8 cellular contexts compared by ENCODE assay signal in genomic region chr3:160754371-160754854, GRCh38. TPM values are rescaled to one million over a fixed set of nuclear protein-coding genes. Genes with fewer than 3 reads are reported as not detected.
DNase-seq lines count a peak whose midpoint lies in the region; ATAC-seq, FAIRE-seq and TF ChIP-seq lines count a peak whose summit lies in the region.

No MANE protein-coding gene starts in this region.

- DNase-seq in DMS114 treated with DMSO at 0.1 percent for 48 hours (lab: John Stamatoyannopoulos, UW; ENCODE audit: unreplicated experiment) (peak; percentile 28), HepG2 (ENCODE audit: low spot score) (no peak)

- no peak overlapping the region for H2AFZ ChIP-seq in HepG2 (ENCODE audit: low read length)

- peaks cover 0 to 14% of the 10 kb centered on the region in 2 donors for H3K27me3 ChIP-seq in duodenal mucosa (ENCODE audit: control insufficient read depth in 1 of 2, insufficient read depth in 2 of 2, low read length in 2 of 2)
- peaks cover 0 to 35% of the 10 kb centered on the region in 2 experiments for H3K27me3 ChIP-seq in HepG2 (ENCODE audit: control insufficient read depth in 1 of 2, insufficient read depth in 2 of 2, low read length in 2 of 2)

- BruUV-seq in HepG2 (replicated peaks; lab: Mats Ljungman, UMichigan) = no TSS peak

- peaks cover 23 to 28% of the 10 kb centered on the region in 2 donors for H3K4me1 ChIP-seq in duodenal mucosa (ENCODE audit: control insufficient read depth in 1 of 2, insufficient read depth in 2 of 2, low read length in 2 of 2)
- peaks cover 30% of the 10 kb centered on the region for H3K4me1 ChIP-seq in HepG2 (ENCODE audit: insufficient read depth, low read length)

- H4K20me1 ChIP-seq in HepG2 (ENCODE audit: insufficient read depth, low read length) = no peaks in the 10 kb centered on the region

- H3K9me3 ChIP-seq in duodenal mucosa (ENCODE audit: control insufficient read depth in 1 of 2, low read length in 2 of 2) (no peaks in the 10 kb centered on the region), HepG2 (ENCODE audit: low read length) (no peaks in the 10 kb centered on the region)

- H3K27ac ChIP-seq in duodenal mucosa (ENCODE audit: low read depth, low read length) (peak overlapping the region; percentile 92), HepG2 (ENCODE audit: extremely low read length, insufficient read depth, low read length) (no peak overlapping the region)

- ATAC-seq in HepG2 = peak; percentile 22
- no peak for ATAC-seq in HG03354 (IDR thresholded peaks at IDR 0.05; ENCODE audit: poor library complexity, severe bottlenecking, unreplicated experiment)
- ATAC-seq in GM21390 (IDR thresholded peaks at IDR 0.05; ENCODE audit: unreplicated experiment) = no peak

- TF ChIP-seq EP300 in HepG2 (IDR thresholded peaks at IDR 0.05; ENCODE audit: low read depth in 2 of 2, low read length in 2 of 2) = no peak
- TF ChIP-seq EP300 in HepG2 (CRISPR knock-in tag; IDR thresholded peaks at IDR 0.05; ENCODE audit: borderline replicate concordance) = no peak

- no peak for FAIRE-seq in HepG2 (lab: Jason Lieb, UNC)

- no peaks in the 10 kb centered on the region for H3K36me3 Mint-ChIP-seq in IgD-negative memory B cell
- peaks cover 5% of the 10 kb centered on the region for H3K36me3 Mint-ChIP-seq in T-helper 1 cell treated with Interleukin-12 subunit alpha and Interleukin-12 subunit beta and Interleukin-4 antibody, amounts not matched to agents 30 μg/mL and 1 μg/mL, for 36 hours (ENCODE audit: low read depth)
- H3K36me3 Mint-ChIP-seq in stimulated activated naive CD8-positive, alpha-beta T cell treated with anti-CD3 and anti-CD28 coated beads, Interleukin-15, Interleukin-2, amounts not matched to agents 100 ng/mL and 50 ng/mL, for 24 hours (ENCODE audit: low read depth) = no peaks in the 10 kb centered on the region

- H3K9ac ChIP-seq in duodenal mucosa (ENCODE audit: low read depth in 1 of 2, low read length in 2 of 2) = peak overlapping the region; percentile 65 to 92
- peak overlapping the region; percentile 42; the same call in 1 of the 2 replicates for H3K9ac ChIP-seq in HepG2 (ENCODE audit: insufficient read depth, low read depth, low read length)

- no peak for TF ChIP-seq CTCF in HepG2 (CRISPR knock-in tag; IDR thresholded peaks at IDR 0.05)

- peak overlapping the region; percentile 87 to 93 for H3K4me3 ChIP-seq in duodenal mucosa (ENCODE audit: low read depth in 1 of 2, low read length in 2 of 2)
- H3K4me3 ChIP-seq in HepG2 (replicated peaks in 1 of 3; ENCODE audit: insufficient read depth in 1 of 3, low read depth in 2 of 3, low read length in 3 of 3) = peak overlapping the region; percentile 40 to 77 (median 58)

- intact Hi-C loops in HepG2 (cut with micrococcal nuclease; ENCODE audit: unreplicated experiment) = no loop called here

- peaks cover 5% of the 10 kb centered on the region for H3K27me3 Mint-ChIP-seq in IgD-negative memory B cell
- peaks cover 51% of the 10 kb centered on the region for H3K27me3 Mint-ChIP-seq in T-helper 1 cell treated with Interleukin-12 subunit alpha and Interleukin-12 subunit beta and Interleukin-4 antibody, amounts not matched to agents 30 μg/mL and 1 μg/mL, for 36 hours (ENCODE audit: low read depth)
- peaks cover 20% of the 10 kb centered on the region for H3K27me3 Mint-ChIP-seq in stimulated activated naive CD8-positive, alpha-beta T cell treated with anti-CD3 and anti-CD28 coated beads, Interleukin-15, Interleukin-2, amounts not matched to agents 100 ng/mL and 50 ng/mL, for 24 hours

- TF ChIP-seq POLR2A in HepG2 (IDR thresholded peaks at IDR 0.05; ENCODE audit: insufficient read depth in 1 of 2, low read depth in 2 of 2, low read length in 2 of 2) = no peak

- H3K36me3 ChIP-seq in duodenal mucosa (ENCODE audit: control insufficient read depth in 1 of 2, insufficient read depth in 2 of 2, low read length in 2 of 2) = no peaks in the 10 kb centered on the region
- no peaks in the 10 kb centered on the region for H3K36me3 ChIP-seq in HepG2 (replicated peaks in 1 of 2; ENCODE audit: control insufficient read depth in 1 of 2, insufficient read depth in 2 of 2, low read length in 2 of 2)

- CTCF ChIA-PET in HepG2 (lab: Yijun Ruan, JAX; ENCODE audit: low intra/inter-chr PET ratio, low total read pairs) = no interaction called here

- POLR2A ChIA-PET in HepG2 (lab: Yijun Ruan, JAX) = interaction anchor here (1.7 kb wide), 1 partner anchor 189 kb away, joined by 5 read pairs; the partner anchor contains the start of gene KPNA4

- H3K9me3 Mint-ChIP-seq in IgD-negative memory B cell = no peaks in the 10 kb centered on the region
- H3K9me3 Mint-ChIP-seq in T-helper 1 cell treated with Interleukin-12 subunit alpha and Interleukin-12 subunit beta and Interleukin-4 antibody, amounts not matched to agents 30 μg/mL and 1 μg/mL, for 36 hours = no peaks in the 10 kb centered on the region
- no peaks in the 10 kb centered on the region for H3K9me3 Mint-ChIP-seq in stimulated activated naive CD8-positive, alpha-beta T cell treated with anti-CD3 and anti-CD28 coated beads, Interleukin-15, Interleukin-2, amounts not matched to agents 100 ng/mL and 50 ng/mL, for 24 hours

- peaks cover 12 to 28% (median 18%) of the 10 kb centered on the region in 3 donors for H3K4me1 Mint-ChIP-seq in IgD-negative memory B cell
- H3K4me1 Mint-ChIP-seq in T-helper 1 cell treated with Interleukin-12 subunit alpha and Interleukin-12 subunit beta and Interleukin-4 antibody, amounts not matched to agents 30 μg/mL and 1 μg/mL, for 36 hours (ENCODE audit: low read depth) = peaks cover 24% of the 10 kb centered on the region
- H3K4me1 Mint-ChIP-seq in stimulated activated naive CD8-positive, alpha-beta T cell treated with anti-CD3 and anti-CD28 coated beads, Interleukin-15, Interleukin-2, amounts not matched to agents 100 ng/mL and 50 ng/mL, for 24 hours (ENCODE audit: low read depth) = peaks cover 28% of the 10 kb centered on the region

- H3K4me3 Mint-ChIP-seq in IgD-negative memory B cell = peak overlapping the region; percentile 93 to 98 (median 94)
- H3K4me3 Mint-ChIP-seq in T-helper 1 cell treated with Interleukin-12 subunit alpha and Interleukin-12 subunit beta and Interleukin-4 antibody, amounts not matched to agents 30 μg/mL and 1 μg/mL, for 36 hours = peak overlapping the region; percentile 88
- H3K4me3 Mint-ChIP-seq in stimulated activated naive CD8-positive, alpha-beta T cell treated with anti-CD3 and anti-CD28 coated beads, Interleukin-15, Interleukin-2, amounts not matched to agents 100 ng/mL and 50 ng/mL, for 24 hours = peak overlapping the region; percentile 93

- no peaks in the 10 kb centered on the region for H3K79me2 ChIP-seq in HepG2 (ENCODE audit: insufficient read depth, low read length)

- WGBS in HepG2 (ENCODE audit: low lambda C conversion rate) = 5% methylated on average over 23 of the region's 27 CpGs

- in situ Hi-C loops in HepG2 (cut with HindIII; ENCODE audit: extremely low pct_ligation_motif_present, low pct_unique_long_range_greater_than_20kb) = loop anchor here (10.0 kb wide), 1 partner anchor 470 kb away; the partner anchor contains the start of gene NMD3

- no peak for TF ChIP-seq RAD21 in HepG2 (CRISPR knock-in tag; IDR thresholded peaks at IDR 0.05)

- H3K27ac Mint-ChIP-seq in IgD-negative memory B cell = peak overlapping the region; percentile 89 to 95 (median 90)
- H3K27ac Mint-ChIP-seq in T-helper 1 cell treated with Interleukin-12 subunit alpha and Interleukin-12 subunit beta and Interleukin-4 antibody, amounts not matched to agents 30 μg/mL and 1 μg/mL, for 36 hours = peak overlapping the region; percentile 69
- peak overlapping the region; percentile 94 for H3K27ac Mint-ChIP-seq in stimulated activated naive CD8-positive, alpha-beta T cell treated with anti-CD3 and anti-CD28 coated beads, Interleukin-15, Interleukin-2, amounts not matched to agents 100 ng/mL and 50 ng/mL, for 24 hours

- peak overlapping the region; percentile 80 for H3K4me2 ChIP-seq in HepG2 (ENCODE audit: low read depth, low read length)

TF ChIP-seq in HepG2, 621 proteins besides CTCF, POLR2A, EP300 and RAD21 (continues in another document):
- TF ChIP-seq, protein P1, sequence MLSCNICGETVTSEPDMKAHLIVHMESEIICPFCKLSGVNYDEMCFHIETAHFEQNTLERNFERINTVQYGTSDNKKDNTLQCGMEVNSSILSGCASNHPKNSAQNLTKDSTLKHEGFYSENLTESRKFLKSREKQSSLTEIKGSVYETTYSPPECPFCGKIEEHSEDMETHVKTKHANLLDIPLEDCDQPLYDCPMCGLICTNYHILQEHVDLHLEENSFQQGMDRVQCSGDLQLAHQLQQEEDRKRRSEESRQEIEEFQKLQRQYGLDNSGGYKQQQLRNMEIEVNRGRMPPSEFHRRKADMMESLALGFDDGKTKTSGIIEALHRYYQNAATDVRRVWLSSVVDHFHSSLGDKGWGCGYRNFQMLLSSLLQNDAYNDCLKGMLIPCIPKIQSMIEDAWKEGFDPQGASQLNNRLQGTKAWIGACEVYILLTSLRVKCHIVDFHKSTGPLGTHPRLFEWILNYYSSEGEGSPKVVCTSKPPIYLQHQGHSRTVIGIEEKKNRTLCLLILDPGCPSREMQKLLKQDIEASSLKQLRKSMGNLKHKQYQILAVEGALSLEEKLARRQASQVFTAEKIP (CRISPR knock-in tag; IDR thresholded peaks at IDR 0.05; ENCODE audit: borderline replicate concordance) = no peak
- TF ChIP-seq ZSCAN9 (CRISPR knock-in tag; IDR thresholded peaks at IDR 0.05; ENCODE audit: borderline replicate concordance) = no peak

RNA-seq across cellular contexts. Expression of gene PPM1L, which starts 1.6 kb away (rescaled TPM):
- polyA plus RNA-seq in IgD-negative memory B cell (3.0 TPM), HepG2 (2011; rRNA removed) (0.22 and 0.35 TPM in 2 replicates)
- total RNA-seq in HepG2 (2016; rRNA removed; fragmentation: Illumina TruSeq; extraction: Trizol) = 1.4 TPM in 2 replicates
- total RNA-seq in HepG2 (2016; cell fraction: cytosol; rRNA removed; fragmentation: Illumina TruSeq; extraction: Trizol; ENCODE audit: low read depth) = under 0.01 and 0.09 TPM in 2 replicates
- total RNA-seq in HepG2 (2016; cell fraction: insoluble cytoplasmic fraction; rRNA removed; fragmentation: Illumina TruSeq; extraction: Trizol) = 0.54 and 1.3 TPM in 2 replicates
- total RNA-seq in HepG2 (2016; cell fraction: membrane; rRNA removed; fragmentation: Illumina TruSeq; extraction: Trizol) = 0.28 and 0.43 TPM in 2 replicates
- total RNA-seq in HepG2 (2016; cell fraction: nucleus; rRNA removed; fragmentation: Illumina TruSeq; extraction: Trizol) = 2.1 and 2.4 TPM in 2 replicates
- 0.13 and 0.21 TPM in 2 replicates for polyA plus RNA-seq in HepG2 (2011; cell fraction: cytosol; rRNA removed)
- 0.31 and 0.52 TPM in 2 replicates for polyA plus RNA-seq in HepG2 (2011; cell fraction: nucleus; rRNA removed)
- polyA plus RNA-seq in HepG2 (2012) = 0.17 and 0.24 TPM in 2 replicates
- polyA plus RNA-seq in HepG2 (2016; cell fraction: cytosol; fragmentation: Illumina TruSeq; extraction: Trizol; ENCODE audit: low read depth) = 0.05 and 0.06 TPM in 2 replicates
- polyA plus RNA-seq in HepG2 (2016; cell fraction: insoluble cytoplasmic fraction; fragmentation: Illumina TruSeq; extraction: Trizol; ENCODE audit: low read depth) = 0.32 and 0.36 TPM in 2 replicates
- 0.07 and 0.08 TPM in 2 replicates for polyA plus RNA-seq in HepG2 (2016; cell fraction: membrane; fragmentation: Illumina TruSeq; extraction: Trizol; ENCODE audit: low read depth)
- polyA plus RNA-seq in HepG2 (2016; cell fraction: nucleus; fragmentation: Illumina TruSeq; extraction: Trizol; ENCODE audit: insufficient read depth, low read depth) = 0.79 and 1.7 TPM in 2 replicates
- polyA minus RNA-seq in HepG2 (2011; rRNA and poly(A)+ RNA removed; ENCODE audit: low replicate concordance) = 1.4 and 22.7 TPM in 2 replicates
- 0.44 and 0.99 TPM in 2 replicates for polyA minus RNA-seq in HepG2 (2011; cell fraction: cytosol; rRNA and poly(A)+ RNA removed)
- polyA minus RNA-seq in HepG2 (2011; cell fraction: nucleus; rRNA and poly(A)+ RNA removed) = 1.0 and 1.4 TPM in 2 replicates
